Comparison of ENCODE assay signal across 28 cellular contexts in the genomic region with DNA sequence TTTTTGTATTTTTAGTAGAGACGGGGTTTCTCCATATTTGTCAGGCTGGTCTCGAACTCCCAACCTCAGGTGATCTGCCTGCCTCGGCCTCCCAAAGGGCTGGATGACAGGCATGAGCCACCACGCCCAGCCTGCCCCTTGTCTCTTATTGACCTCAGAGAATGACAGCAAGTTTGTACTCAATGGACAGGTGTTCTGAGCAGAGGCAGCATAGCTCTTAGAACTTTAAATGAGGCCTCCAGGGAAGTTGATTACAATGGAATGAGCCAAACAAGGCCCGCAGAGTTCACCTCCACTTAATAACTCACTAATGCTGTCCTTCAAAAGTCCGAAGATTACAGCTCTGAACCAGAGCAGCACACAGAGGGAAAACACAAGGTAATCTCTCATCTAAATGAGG. TPM values are rescaled to one million over a fixed set of nuclear protein-coding genes. Genes with fewer than 3 reads are reported as not detected.
DNase-seq lines count a peak whose midpoint lies in the region; FAIRE-seq and TF ChIP-seq lines count a peak whose summit lies in the region.
"Had no signal": no experiment of that assay in that cellular context is flagged by ENCODE, and none has a peak within 500 bp of the region (broad histone marks: within the 10 kb centered on the region; RNA-seq: fewer than 3 reads in every experiment).

No MANE protein-coding gene starts in this region.

- no peaks in the 10 kb centered on the region for H3K9me2 ChIP-seq in hepatocyte (replicated peaks; ENCODE audit: insufficient read depth)

- no peaks in the 10 kb centered on the region for H3K27me3 ChIP-seq in hepatocyte
- peaks cover 0 to 2% of the 10 kb centered on the region in 2 donors for H3K27me3 ChIP-seq in small intestine (ENCODE audit: control insufficient read depth in 2 of 2, insufficient read depth in 2 of 2, low read length in 2 of 2)
- H3K27me3 ChIP-seq in suprapubic skin, result peaks cover 15% of the 10 kb centered on the region
- H3K27me3 ChIP-seq: BLaER1, SJCRH30 had no signal

- no peaks in the 10 kb centered on the region for H3K36me3 ChIP-seq in hepatocyte (replicated peaks; ENCODE audit: insufficient read depth, low read depth)
- H3K36me3 ChIP-seq in small intestine (ENCODE audit: control insufficient read depth in 2 of 2, insufficient read depth in 2 of 2, low read length in 2 of 2), result peaks cover 5 to 17% of the 10 kb centered on the region in 2 donors
- no peaks in the 10 kb centered on the region for H3K36me3 ChIP-seq in suprapubic skin
- H3K36me3 ChIP-seq: BLaER1, SJCRH30 had no signal

- WGBS in hepatocyte (ENCODE audit: low lambda C conversion rate, missing lambda C conversion rate), result 58% methylated on average over 6 of the region's 6 CpGs
- WGBS in small intestine, 3 donors, result 16 to 61% (median 35%) methylated on average over 6 of the region's 6 CpGs
- WGBS in suprapubic skin, result 90% methylated on average over 3 of the region's 6 CpGs

- TF ChIP-seq CTCF in hepatocyte (IDR thresholded peaks at IDR 0.05; ENCODE audit: poor library complexity) (no peak), suprapubic skin (IDR thresholded peaks at IDR 0.05) (no peak)

- TF ChIP-seq EP300 in suprapubic skin (IDR thresholded peaks at IDR 0.05), result no peak

- no peak overlapping the region for H2AFZ ChIP-seq in hepatocyte

- peak; percentile 52 for DNase-seq in hepatocyte (ENCODE audit: low spot score)
- DNase-seq in mucosa of gallbladder (ENCODE audit: low spot score), result peak; percentile 69
- peak; percentile 82 for DNase-seq in small intestine
- no peak for DNase-seq in suprapubic skin (ENCODE audit: low spot score in 2 of 2)
- no peak for DNase-seq in AG08396 (ENCODE audit: low spot score)
- DNase-seq in NCI-H82 treated with DMSO at 0.1 percent for 48 hours (lab: John Stamatoyannopoulos, UW; ENCODE audit: unreplicated experiment), result no peak
- DNase-seq in NCI-H69 (lab: John Stamatoyannopoulos, UW), result no peak
- DNase-seq: CD4-positive, CD25-positive, alpha-beta regulatory T cell; COR-L47; DMS 273 treated with DMSO at 0.1 percent for 48 hours; DMS79; EL; GDM1; Karpas-422; NCI-H1092 treated with DMSO at 0.1 percent for 48 hours; NCI-H1436; NCI-H187; NCI-H2081 treated with DMSO at 0.1 percent for 48 hours; NCI-H2171; NCI-H226; NCI-H510A; PC-3; SJCRH30 had no signal

- TF ChIP-seq POLR2A in suprapubic skin (IDR thresholded peaks at IDR 0.05), result no peak

- H3K79me2 ChIP-seq in hepatocyte, result peaks cover 75% of the 10 kb centered on the region

- H3K4me1 ChIP-seq in hepatocyte (ENCODE audit: insufficient read depth), result peaks cover 31% of the 10 kb centered on the region
- H3K4me1 ChIP-seq in small intestine (ENCODE audit: control insufficient read depth in 2 of 2, insufficient read depth in 1 of 2, low read depth in 1 of 2, low read length in 1 of 2), result peaks cover 3 to 9% of the 10 kb centered on the region in 2 donors
- H3K4me1 ChIP-seq in suprapubic skin, result no peaks in the 10 kb centered on the region
- H3K4me1 ChIP-seq: BLaER1, SJCRH30 had no signal

- H4K20me1 ChIP-seq in hepatocyte (ENCODE audit: insufficient read depth, poor library complexity, severe bottlenecking), result peaks cover 3% of the 10 kb centered on the region
- H4K20me1 ChIP-seq: BLaER1 had no signal

- no peak for FAIRE-seq in small intestine (lab: Jason Lieb, UNC)
- FAIRE-seq: GM12878 had no signal

- H3K4me2 ChIP-seq in hepatocyte, result no peak overlapping the region
- H3K4me2 ChIP-seq: BLaER1 had no signal

- H3K4me3 ChIP-seq in hepatocyte, result no peak overlapping the region
- no peak overlapping the region for H3K4me3 ChIP-seq in small intestine (ENCODE audit: low read depth in 1 of 2, low read length in 2 of 2)
- H3K4me3 ChIP-seq in suprapubic skin, result no peak overlapping the region
- H3K4me3 ChIP-seq: BLaER1, GM12878, SJCRH30 had no signal

- H3K9me3 ChIP-seq in hepatocyte (ENCODE audit: low read depth), result no peaks in the 10 kb centered on the region
- H3K9me3 ChIP-seq in small intestine (ENCODE audit: control insufficient read depth, low read depth), result no peaks in the 10 kb centered on the region
- H3K9me3 ChIP-seq in suprapubic skin, result no peaks in the 10 kb centered on the region
- H3K9me3 ChIP-seq: BLaER1, SJCRH30 had no signal

- H3K27ac ChIP-seq in hepatocyte (peak overlapping the region; percentile 95), small intestine (ENCODE audit: low read depth in 1 of 2, low read length in 1 of 2) (peak overlapping the region in 1 of 2 donors; percentile 33), suprapubic skin (no peak overlapping the region)
- H3K27ac ChIP-seq: BLaER1, SJCRH30 had no signal

RNA-seq across cellular contexts. Expression of a gene that starts 10.9 kb away (rescaled TPM):
- total RNA-seq in hepatocyte (113 and 121 TPM in 2 replicates), mucosa of gallbladder (147 TPM), suprapubic skin (10 to 100 TPM in 2 of 4 donors, 1 to 10 TPM in 2; 5.9 to 36.7 (median 10.5) TPM)
- polyA plus RNA-seq in hepatocyte (50.8 and 65.9 TPM in 2 replicates), small intestine (100 to 1,000 TPM; 108 to 167 (median 135) TPM)
- total RNA-seq: A673; CD4-positive, CD25-positive, alpha-beta regulatory T cell; Right ventricle myocardium inferior; RPMI7951; SJCRH30 had no signal
- polyA plus RNA-seq: CD4-positive, CD25-positive, alpha-beta regulatory T cell had no signal

Comparison
In these comparisons a context has a peak if more than half of its experiments do, and no peak if none do; other contexts are left out.
1. DNase-seq: peak in hepatocyte (single experiment), mucosa of gallbladder (single experiment) and small intestine (single experiment); none in suprapubic skin (0 of 2), AG08396 (single experiment), NCI-H82 treated with DMSO at 0.1 percent for 48 hours (single experiment) and NCI-H69 (single experiment).